Comparison of ENCODE assay signal across 23 cellular contexts in the genomic region with DNA sequence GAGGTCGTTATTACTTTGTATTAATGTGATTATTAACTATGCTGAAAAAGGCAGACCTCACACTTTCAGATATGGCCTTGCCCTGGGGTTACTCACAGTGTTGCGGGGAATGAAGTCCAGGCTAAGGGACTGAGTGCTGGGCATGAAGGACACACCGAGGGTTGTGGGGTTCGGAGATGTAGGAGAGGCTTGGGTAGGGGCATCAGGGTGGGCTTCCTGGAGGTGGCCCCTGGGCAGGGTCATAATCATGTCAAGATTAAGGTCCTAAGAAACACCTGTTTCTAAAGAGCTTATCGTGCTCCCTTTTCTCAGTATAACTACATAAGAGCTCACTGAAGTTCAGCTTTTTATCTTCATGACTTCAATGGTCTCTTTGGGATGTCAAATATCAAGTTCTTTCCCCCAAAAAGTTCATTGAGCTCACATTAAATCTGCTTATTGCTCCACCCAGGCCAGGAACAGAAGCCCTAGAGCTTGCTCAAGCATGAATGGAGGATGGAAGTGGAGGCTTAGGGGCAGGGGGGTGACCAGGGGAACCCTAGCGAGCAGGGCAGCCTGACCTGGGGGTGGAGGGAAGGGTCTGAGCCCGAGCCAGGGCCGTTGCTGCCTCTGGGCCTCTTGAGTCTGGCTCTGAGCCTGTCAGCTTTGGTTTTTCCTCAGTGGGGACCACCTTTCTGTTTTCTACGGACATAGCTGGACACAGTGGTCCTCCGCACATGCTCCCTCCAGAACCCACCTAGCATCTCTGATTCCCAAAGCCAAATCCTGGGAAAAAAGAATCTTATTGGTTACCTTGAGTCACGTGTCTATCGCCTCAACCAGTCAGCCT. TPM values are rescaled to one million over a fixed set of nuclear protein-coding genes. Genes with fewer than 3 reads are reported as not detected.
"Had no signal": no experiment of that assay in that cellular context is flagged by ENCODE, and none has a peak within 500 bp of the region (broad histone marks: within the 10 kb centered on the region; RNA-seq: fewer than 3 reads in every experiment).

No MANE protein-coding gene starts in this region.

- H3K4me3 Mint-ChIP-seq: activated B cell treated with CpG ODN at 0.5 μM for 24 hours; activated CD4-positive, alpha-beta T cell treated with anti-CD3 and anti-CD28 coated beads, Interleukin-2, amount 10 ng/mL, durations not matched to agents 24 days and 14 days; activated CD8-positive, alpha-beta T cell treated with anti-CD3 and anti-CD28 coated beads, Interleukin-2, amount 10 ng/mL, durations not matched to agents 7 days and 5 days; activated naive CD8-positive, alpha-beta T cell; nephron; stimulated activated memory B cell treated with anti-CD40 and anti-IgM and Interleukin-4, amounts not matched to agents 10 μg/mL and 1 μg/mL and 100 μg/mL, for 72 hours; T-helper 2 cell treated with Interferon-gamma antibody and Interleukin-4, amounts not matched to agents 5 μg/mL and 100 μg/mL, for 36 hours had no signal

- H3K36me3 ChIP-seq: colonic mucosa, left ventricle myocardium inferior, tibial artery, vagina had no signal

- H3K4me3 ChIP-seq: colonic mucosa, left ventricle myocardium inferior, psoas muscle, tibial artery, vagina had no signal

- H3K4me1 Mint-ChIP-seq: activated CD4-positive, alpha-beta T cell treated with anti-CD3 and anti-CD28 coated beads, Interleukin-2, amount 10 ng/mL, durations not matched to agents 24 days and 14 days had no signal

- H3K27me3 ChIP-seq: colonic mucosa, tibial artery, vagina had no signal

- H3K27ac ChIP-seq: colonic mucosa, left ventricle myocardium inferior, psoas muscle, vagina had no signal

- H3K27me3 Mint-ChIP-seq: activated naive CD8-positive, alpha-beta T cell; stimulated activated memory B cell treated with anti-CD40 and anti-IgM and Interleukin-4, amounts not matched to agents 10 μg/mL and 1 μg/mL and 100 μg/mL, for 72 hours had no signal

- H3K9me3 Mint-ChIP-seq: activated B cell treated with CpG ODN at 0.5 μM for 24 hours; activated CD4-positive, alpha-beta T cell treated with anti-CD3 and anti-CD28 coated beads, Interleukin-2, amount 10 ng/mL, durations not matched to agents 24 days and 14 days; nephron; T-helper 2 cell treated with Interferon-gamma antibody and Interleukin-4, amounts not matched to agents 5 μg/mL and 100 μg/mL, for 36 hours had no signal

- DNase-seq: activated B cell treated with CpG ODN at 0.5 μM for 24 hours; activated CD4-positive, alpha-beta T cell treated with anti-CD3 and anti-CD28 coated beads, Interleukin-2, amount 10 ng/mL, durations not matched to agents 24 days and 14 days; activated CD8-positive, alpha-beta memory T cell treated with anti-CD3 and anti-CD28 coated beads, Interleukin-2, amount 50 U/mL, for 4 hours; activated CD8-positive, alpha-beta T cell treated with anti-CD3 and anti-CD28 coated beads, Interleukin-2, amount 10 ng/mL, durations not matched to agents 7 days and 5 days; activated gamma-delta T cell treated with Interleukin-2 at 50 U/mL for 16 hours; activated T-cell treated with anti-CD3 and anti-CD28 coated beads, Interleukin-2, amount 50 U/mL, for 48 hours; amniotic stem cell; colonic mucosa; foreskin fibroblast; hippocampal formation; kidney; left ventricle myocardium inferior; mesenchymal stem cell; occipital lobe; psoas muscle; stimulated activated CD4-positive, alpha-beta T cell treated with anti-CD3 and anti-CD28 coated beads, Interleukin-12 subunit alpha, Interleukin-12 subunit beta, amount 100 ng/mL, for 4 hours; stimulated activated CD4-positive, alpha-beta T cell treated with anti-CD3 and anti-CD28 coated beads, Interleukin-2, amount 100 ng/mL, for 24 hours had no signal

- H3K27ac Mint-ChIP-seq: activated B cell treated with CpG ODN at 0.5 μM for 24 hours; activated CD4-positive, alpha-beta T cell treated with anti-CD3 and anti-CD28 coated beads, Interleukin-2, amount 10 ng/mL, durations not matched to agents 24 days and 14 days; activated CD8-positive, alpha-beta T cell treated with anti-CD3 and anti-CD28 coated beads, Interleukin-2, amount 10 ng/mL, durations not matched to agents 7 days and 5 days; activated naive CD8-positive, alpha-beta T cell; nephron; stimulated activated memory B cell treated with anti-CD40 and anti-IgM and Interleukin-4, amounts not matched to agents 10 μg/mL and 1 μg/mL and 100 μg/mL, for 72 hours; T-helper 2 cell treated with Interferon-gamma antibody and Interleukin-4, amounts not matched to agents 5 μg/mL and 100 μg/mL, for 36 hours had no signal

- H3K4me1 ChIP-seq: colonic mucosa, left ventricle myocardium inferior, psoas muscle, vagina had no signal

- H3K36me3 Mint-ChIP-seq: activated naive CD8-positive, alpha-beta T cell had no signal

- H3K9me3 ChIP-seq: colonic mucosa, psoas muscle, tibial artery, vagina had no signal

RNA-seq across cellular contexts. Expression of gene KIAA1755, which starts 58.2 kb away (rescaled TPM):
- total RNA-seq: activated B cell treated with CpG ODN at 0.5 μM for 24 hours; activated CD4-positive, alpha-beta T cell treated with anti-CD3 and anti-CD28 coated beads, Interleukin-2, amount 10 ng/mL, durations not matched to agents 24 days and 14 days; activated CD8-positive, alpha-beta T cell treated with anti-CD3 and anti-CD28 coated beads, Interleukin-2, amount 10 ng/mL, durations not matched to agents 7 days and 5 days had no signal
